Comparison of ENCODE assay signal across 10 cellular contexts in genomic region chr15:83107841-83108181, GRCh38. TPM values are rescaled to one million over a fixed set of nuclear protein-coding genes. Genes with fewer than 3 reads are reported as not detected.
DNase-seq lines count a peak whose midpoint lies in the region; ATAC-seq, FAIRE-seq and TF ChIP-seq lines count a peak whose summit lies in the region.
"Had no signal": no experiment of that assay in that cellular context is flagged by ENCODE, and none has a peak within 500 bp of the region (broad histone marks: within the 10 kb centered on the region; RNA-seq: fewer than 3 reads in every experiment).

No MANE protein-coding gene starts in this region.

- no peak for FAIRE-seq in K562 (lab: Jason Lieb, UNC)

- H3K4me3 ChIP-seq in breast epithelium = peak overlapping the region; percentile 51 to 73 (median 53)
- H3K4me3 ChIP-seq in K562 = peak overlapping the region; percentile 51
- peak overlapping the region; percentile 15 to 24 for H3K4me3 ChIP-seq in uterus

- intact Hi-C loops in breast epithelium (cut with DNase I; ENCODE audit: low total_unique reads) (no loop called here), MCF 10A (cut with micrococcal nuclease) (no loop called here), K562 (cut with micrococcal nuclease) (loop anchor here (2.0 to 5.0 kb wide), 4 partner anchors 15 to 99 kb away; partner anchors contain the start of genes BTBD1, C15orf40 and HDGFL3), uterus (cut with DNase I; ENCODE audit: low total_unique reads) (no loop called here)

- H3K27ac ChIP-seq in breast epithelium (peak overlapping the region in 1 of 2 donors; percentile 51), K562 (ENCODE audit: extremely low read depth, low read depth, low read length) (no peak overlapping the region; the same call in 2 of the 3 replicates), uterus (peak overlapping the region; percentile 5 to 30), RWPE1 (no peak overlapping the region)
- H3K27ac ChIP-seq: foreskin keratinocyte had no signal

- peaks cover 7% of the 10 kb centered on the region for H3K4me1 Mint-ChIP-seq in MCF 10A (ENCODE audit: insufficient read depth, unreplicated experiment)
- peaks cover 9% of the 10 kb centered on the region for H3K4me1 Mint-ChIP-seq in memory B cell

- no peak for TF ChIP-seq CTCF in breast epithelium (IDR thresholded peaks at IDR 0.05)
- no peak for TF ChIP-seq CTCF in MCF 10A (IDR thresholded peaks at IDR 0.05; ENCODE audit: unreplicated experiment)
- TF ChIP-seq CTCF in K562 (IDR thresholded peaks at IDR 0.05 in 2 of 3, conservative IDR thresholded peaks at IDR 0.05 in 1 of 3; ENCODE audit: insufficient read depth in 2 of 3, low read depth in 1 of 3, low read length in 3 of 3) = no peak
- TF ChIP-seq CTCF in uterus (IDR thresholded peaks at IDR 0.05) = no peak
- no peak for TF ChIP-seq CTCF in RWPE1 (conservative IDR thresholded peaks at IDR 0.05; ENCODE audit: low read depth)

- H3K9ac ChIP-seq in K562 (ENCODE audit: insufficient read depth in 1 of 2, low read depth in 2 of 2, low read length in 2 of 2) = peak overlapping the region; percentile 41 to 88; a peak in 3 of 4 replicates

- BruUV-seq in MCF 10A (replicated peaks; lab: Mats Ljungman, UMichigan) = no TSS peak
- BruUV-seq in K562 (replicated peaks; lab: Mats Ljungman, UMichigan) = TSS peak; percentile 37

- no peaks in the 10 kb centered on the region for H3K79me2 ChIP-seq in K562 (ENCODE audit: control insufficient read depth, insufficient read depth, low read length)

- H3K36me3 Mint-ChIP-seq in MCF 10A (ENCODE audit: insufficient read depth, unreplicated experiment) = no peaks in the 10 kb centered on the region
- H3K36me3 Mint-ChIP-seq in memory B cell = peaks cover 3% of the 10 kb centered on the region

- H3K9me3 Mint-ChIP-seq in MCF 10A (ENCODE audit: unreplicated experiment) = peaks cover 9% of the 10 kb centered on the region
- peaks cover 3% of the 10 kb centered on the region for H3K9me3 Mint-ChIP-seq in memory B cell

- no peak for DNase-seq in breast epithelium (ENCODE audit: low spot score in 2 of 2)
- DNase-seq in MCF 10A (ENCODE audit: unreplicated experiment) = no peak
- no peak for DNase-seq in K562 (ENCODE audit: extremely low read depth in 1 of 4, low spot score in 3 of 4)
- DNase-seq in memory B cell (ENCODE audit: low spot score in 2 of 2) = peak in 1 of 2 donors; percentile 11
- DNase-seq in uterus = no peak
- no peak for DNase-seq in HuH-7.5 (ENCODE audit: low spot score)
- DNase-seq in RWPE1 (ENCODE audit: low spot score) = no peak
- DNase-seq: foreskin keratinocyte, MM.1S had no signal

- TF ChIP-seq POLR2A in breast epithelium (IDR thresholded peaks at IDR 0.05) = no peak
- no peak for TF ChIP-seq POLR2A in K562 (conservative IDR thresholded peaks at IDR 0.05)
- no peak for TF ChIP-seq POLR2A in uterus (IDR thresholded peaks at IDR 0.05)

- POLR2A ChIA-PET in MCF 10A (lab: Yijun Ruan, JAX) (no interaction called here), K562 (lab: Yijun Ruan, JAX) (interaction anchor here (1.5 kb wide), 1 partner anchor 15 kb away, joined by 5 read pairs; no protein-coding TSS in a partner anchor), RWPE1 (lab: Yijun Ruan, JAX; ENCODE audit: low non-redundant PET) (no interaction called here)

- in situ Hi-C loops in K562 (cut with MboI) = no loop called here

- no peak overlapping the region for H3K4me3 Mint-ChIP-seq in MCF 10A (ENCODE audit: unreplicated experiment)
- H3K4me3 Mint-ChIP-seq in memory B cell = peak overlapping the region; percentile 66

- H3K36me3 ChIP-seq in breast epithelium (no peaks in the 10 kb centered on the region), K562 (ENCODE audit: control insufficient read depth, insufficient read depth, low read length) (no peaks in the 10 kb centered on the region), uterus (no peaks in the 10 kb centered on the region)

- CTCF ChIA-PET in MCF 10A (lab: Yijun Ruan, JAX) = interaction anchor here (0.7 kb wide), 1 partner anchor 108 kb away, joined by 3 read pairs; no protein-coding TSS in a partner anchor
- CTCF ChIA-PET in K562 (lab: Yijun Ruan, JAX; ENCODE audit: low intra/inter-chr PET ratio) = no interaction called here
- CTCF ChIA-PET in RWPE1 (lab: Yijun Ruan, JAX) = interaction anchor here (0.6 kb wide), 2 partner anchors 66 to 1820 kb away, joined by 3 read pairs; no protein-coding TSS in a partner anchor

- WGBS in K562 (ENCODE audit: insufficient coverage, low coverage, missing lambda C conversion rate) = 46% methylated on average over 15 of the region's 30 CpGs

- H3K4me1 ChIP-seq in breast epithelium = peaks cover 0 to 4% of the 10 kb centered on the region in 2 donors
- H3K4me1 ChIP-seq in K562 (replicated peaks in 1 of 2; ENCODE audit: control insufficient read depth in 2 of 2, insufficient read depth in 2 of 2, low read length in 2 of 2) = peaks cover 18 to 24% of the 10 kb centered on the region in 2 experiments; a peak in 4 of 5 replicates
- peaks cover 0 to 10% of the 10 kb centered on the region in 2 donors for H3K4me1 ChIP-seq in uterus
- H3K4me1 ChIP-seq: foreskin keratinocyte had no signal

- TF ChIP-seq EP300 in K562 (IDR thresholded peaks at IDR 0.05; ENCODE audit: low read length) = no peak

- H3K27me3 ChIP-seq in breast epithelium = peaks cover 0 to 35% of the 10 kb centered on the region in 2 donors
- H3K27me3 ChIP-seq in K562 (ENCODE audit: control insufficient read depth in 2 of 2, insufficient read depth in 2 of 2, low read length in 2 of 2) = no peaks in the 10 kb centered on the region; a peak in 1 of 5 replicates
- H3K27me3 ChIP-seq in uterus = no peaks in the 10 kb centered on the region

- H3K9me1 ChIP-seq in K562 (ENCODE audit: control insufficient read depth, insufficient read depth, low read length) = no peaks in the 10 kb centered on the region

- no peak for TF ChIP-seq RAD21 in K562 (CRISPR knock-in tag; conservative IDR thresholded peaks at IDR 0.05 in 1 of 2, IDR thresholded peaks at IDR 0.05 in 1 of 2)

- H4K20me1 ChIP-seq in K562 (replicated peaks; ENCODE audit: control insufficient read depth, insufficient read depth, low read length) = no peaks in the 10 kb centered on the region

- H3K9me3 ChIP-seq in breast epithelium = no peaks in the 10 kb centered on the region
- no peaks in the 10 kb centered on the region for H3K9me3 ChIP-seq in K562 (replicated peaks; ENCODE audit: control insufficient read depth, insufficient read depth, low read depth, low read length)
- H3K9me3 ChIP-seq in uterus = no peaks in the 10 kb centered on the region

- H3K27ac Mint-ChIP-seq in MCF 10A (ENCODE audit: low read depth, unreplicated experiment) (no peak overlapping the region), memory B cell (no peak overlapping the region)

- peak overlapping the region; percentile 67 for H2AFZ ChIP-seq in K562 (ENCODE audit: low read depth, low read length)

- peak overlapping the region; percentile 64 for H3K4me2 ChIP-seq in K562 (ENCODE audit: insufficient read depth, low read length)

- no peak for ATAC-seq in K562
- ATAC-seq in memory B cell (ENCODE audit: low read depth) = no peak
- no peak for ATAC-seq in activated CD4-positive, CD25-positive, alpha-beta regulatory T cell treated with anti-CD3 and anti-CD28 coated beads, Interleukin-2, amount 50 U/mL, for 24 hours

- no peaks in the 10 kb centered on the region for H3K27me3 Mint-ChIP-seq in MCF 10A (ENCODE audit: insufficient read depth, unreplicated experiment)
- peaks cover 34% of the 10 kb centered on the region for H3K27me3 Mint-ChIP-seq in memory B cell

RNA-seq across cellular contexts. Expression of gene TM6SF1, which starts 0.4 kb away (rescaled TPM):
- 1 to 10 TPM; 6.4 to 8.5 (median 7.3) TPM for total RNA-seq in breast epithelium
- 0.39 TPM in 1 of 2 replicates, not detected in the other for total RNA-seq in MCF 10A (2022)
- 3.2 and 5.4 TPM in 2 replicates for total RNA-seq in K562 (2011; cell fraction: chromatin; rRNA removed; ENCODE audit: low replicate concordance)
- 2.3 and 3.0 TPM in 2 replicates for total RNA-seq in K562 (2011; cell fraction: nucleolus; rRNA removed)
- 1.7 and 2.9 TPM in 2 replicates for total RNA-seq in K562 (2011; cell fraction: nucleoplasm; rRNA removed)
- total RNA-seq in K562 (2014; rRNA removed) = 1.8 and 3.3 TPM in 2 replicates
- total RNA-seq in K562 (2014; rRNA removed; fragmentation: Illumina TruSeq; extraction: Trizol) = 4.4 and 4.6 TPM in 2 replicates
- 1.1 and 1.3 TPM in 2 replicates for total RNA-seq in K562 (2015; rRNA removed; fragmentation: Illumina TruSeq; extraction: Trizol)
- 2.7 and 4.1 TPM in 2 replicates for total RNA-seq in K562 (2021)
- 1.0 and 6.1 TPM in 2 replicates for polyA plus RNA-seq in K562 (2011; rRNA removed)
- polyA plus RNA-seq in K562 (2011; cell fraction: cytosol; rRNA removed) = 0.34 and 2.9 TPM in 2 replicates
- 1.5 and 9.2 TPM in 2 replicates for polyA plus RNA-seq in K562 (2011; cell fraction: nucleus; rRNA removed)
- 2.7 and 34.9 TPM in 2 replicates for polyA plus RNA-seq in K562 (2012)
- 3.5 and 4.4 TPM in 2 replicates for polyA plus RNA-seq in K562 (2014; fragmentation: Illumina TruSeq; extraction: Trizol)
- polyA plus RNA-seq in K562 (2014; fragmentation: Nextera tagmentation; extraction: Ambion mirVana) = 1 to 10 TPM; 5.2 to 5.6 TPM
- 2.9 and 4.5 TPM in 2 replicates for polyA plus RNA-seq in K562 (2014; rRNA removed)
- 0.35 and 2.2 TPM in 2 replicates for polyA minus RNA-seq in K562 (2011; rRNA and poly(A)+ RNA removed)
- polyA minus RNA-seq in K562 (2011; cell fraction: cytosol; rRNA and poly(A)+ RNA removed) = 1.0 TPM in 1 of 2 replicates, not detected in the other
- polyA minus RNA-seq in K562 (2011; cell fraction: nucleus; rRNA and poly(A)+ RNA removed) = 0.54 and 4.1 TPM in 2 replicates
- 10 to 100 TPM in 1 of 4 donors, 1 to 10 TPM in 3; 1.7 to 10.5 (median 3.9) TPM for total RNA-seq in uterus
- total RNA-seq: foreskin keratinocyte had no signal

RNA-seq across cellular contexts. Expression of gene BTBD1, which starts 40.8 kb away (rescaled TPM):
- 10 to 100 TPM; 71.1 to 88.8 (median 87.5) TPM for total RNA-seq in breast epithelium
- total RNA-seq in MCF 10A (2022) = 42.7 and 57.0 TPM in 2 replicates
- total RNA-seq in K562 (2011; cell fraction: chromatin; rRNA removed; ENCODE audit: low replicate concordance) = 36.3 and 67.9 TPM in 2 replicates
- 28.7 and 30.3 TPM in 2 replicates for total RNA-seq in K562 (2011; cell fraction: nucleolus; rRNA removed)
- 50.4 and 78.1 TPM in 2 replicates for total RNA-seq in K562 (2011; cell fraction: nucleoplasm; rRNA removed)
- 89.1 and 90.4 TPM in 2 replicates for total RNA-seq in K562 (2014; rRNA removed)
- total RNA-seq in K562 (2014; rRNA removed; fragmentation: Illumina TruSeq; extraction: Trizol) = 97.6 and 107 TPM in 2 replicates
- total RNA-seq in K562 (2015; rRNA removed; fragmentation: Illumina TruSeq; extraction: Trizol) = 87.4 and 93.4 TPM in 2 replicates
- 75.8 and 77.3 TPM in 2 replicates for total RNA-seq in K562 (2021)
- polyA plus RNA-seq in K562 (2011; rRNA removed) = 91.7 and 106 TPM in 2 replicates
- 42.8 and 47.8 TPM in 2 replicates for polyA plus RNA-seq in K562 (2011; cell fraction: cytosol; rRNA removed)
- polyA plus RNA-seq in K562 (2011; cell fraction: nucleus; rRNA removed) = 32.2 and 50.2 TPM in 2 replicates
- polyA plus RNA-seq in K562 (2012) = 58.8 and 59.6 TPM in 2 replicates
- polyA plus RNA-seq in K562 (2014; fragmentation: Illumina TruSeq; extraction: Trizol) = 89.5 and 94.1 TPM in 2 replicates
- 10 to 100 TPM; 19.4 to 27.2 TPM for polyA plus RNA-seq in K562 (2014; fragmentation: Nextera tagmentation; extraction: Ambion mirVana)
- polyA plus RNA-seq in K562 (2014; rRNA removed) = 73.6 and 74.9 TPM in 2 replicates
- polyA minus RNA-seq in K562 (2011; rRNA and poly(A)+ RNA removed) = 134 and 142 TPM in 2 replicates
- 66.7 and 84.5 TPM in 2 replicates for polyA minus RNA-seq in K562 (2011; cell fraction: cytosol; rRNA and poly(A)+ RNA removed)
- 32.2 and 51.5 TPM in 2 replicates for polyA minus RNA-seq in K562 (2011; cell fraction: nucleus; rRNA and poly(A)+ RNA removed)
- 100 to 1,000 TPM in 2 of 4 donors, 10 to 100 TPM in 2; 54.9 to 140 (median 101) TPM for total RNA-seq in uterus

Comparison
In these comparisons a context has a peak if more than half of its experiments do, and no peak if none do; other contexts are left out.
1. H3K27ac ChIP-seq: peak in uterus (2 of 2); none in K562 (single experiment) and RWPE1 (single experiment).
2. Peak in every context shown above with its lines, with median percentiles within 50 percentile points of each other: H3K4me3 ChIP-seq.